In the genomic region with DNA sequence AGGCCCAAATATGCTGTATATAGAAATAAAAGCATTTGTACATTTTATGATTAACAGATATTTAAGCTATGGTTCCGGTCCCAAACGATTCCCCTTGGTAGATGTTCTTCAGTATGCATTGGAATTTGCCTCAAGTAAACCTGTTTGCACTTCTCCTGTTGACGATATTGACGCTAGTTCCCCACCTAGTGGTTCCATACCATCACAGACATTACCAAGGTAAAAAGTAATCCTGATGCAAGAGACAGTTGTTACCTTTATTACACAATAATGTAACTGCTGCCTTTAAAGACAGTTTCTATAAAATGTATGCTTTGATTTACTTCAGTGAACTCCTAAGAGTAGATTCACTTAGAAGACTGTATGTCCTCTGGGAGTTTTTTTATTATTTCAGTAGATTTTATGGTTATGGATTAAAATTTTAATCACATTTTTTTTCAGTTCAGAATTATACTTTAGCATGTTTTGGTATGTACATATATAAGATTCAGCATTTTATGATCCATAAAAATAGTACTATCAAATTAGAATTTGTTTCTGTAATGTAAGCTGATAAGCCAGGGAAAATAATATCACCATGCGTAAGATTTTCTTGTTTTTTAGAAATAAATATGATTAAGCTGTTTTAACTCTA, we compare ENCODE assay signal across 8 cellular contexts.
DNase-seq lines count a peak whose midpoint lies in the region; ATAC-seq and TF ChIP-seq lines count a peak whose summit lies in the region.

No MANE protein-coding gene starts in this region.

- peaks cover 15 to 45% (median 38%) of the 10 kb centered on the region in 4 donors for H3K4me1 Mint-ChIP-seq in naive thymus-derived CD8-positive, alpha-beta T cell

- no peaks in the 10 kb centered on the region for H4K20me1 ChIP-seq in BLaER1

- H3K27ac Mint-ChIP-seq in naive thymus-derived CD8-positive, alpha-beta T cell = peak overlapping the region in 5 of 10 donors; percentile 4 to 76 (median 11)

- H3K36me3 Mint-ChIP-seq in naive thymus-derived CD8-positive, alpha-beta T cell = peaks cover 0 to 51% (median 14%) of the 10 kb centered on the region in 3 donors

- no peaks in the 10 kb centered on the region for H3K27me3 ChIP-seq in BLaER1
- H3K27me3 ChIP-seq in SJCRH30 = no peaks in the 10 kb centered on the region; the same call in 1 of the 2 replicates

- peak overlapping the region in 4 of 10 donors; percentile 8 to 54 (median 15) for H3K4me3 Mint-ChIP-seq in naive thymus-derived CD8-positive, alpha-beta T cell

- H3K36me3 ChIP-seq in BLaER1 = peaks cover 24% of the 10 kb centered on the region
- H3K36me3 ChIP-seq in SJCRH30 = peaks cover 26% of the 10 kb centered on the region

- no peak overlapping the region for H3K9ac ChIP-seq in BLaER1

- H3K4me1 ChIP-seq in BLaER1 (peaks cover 13% of the 10 kb centered on the region), SJCRH30 (no peaks in the 10 kb centered on the region)

- no peak overlapping the region for H3K27ac ChIP-seq in BLaER1
- no peak overlapping the region for H3K27ac ChIP-seq in SJCRH30
- no peak overlapping the region for H3K27ac ChIP-seq in epithelial cell of prostate

- POLR2A ChIA-PET in naive thymus-derived CD8-positive, alpha-beta T cell (lab: Charles Lee) = no interaction called here

- peak; percentile 6 to 47 for DNase-seq in SJCRH30
- DNase-seq in epithelial cell of prostate (ENCODE audit: low read depth, low spot score) = peak; percentile 33
- DNase-seq in naive thymus-derived CD8-positive, alpha-beta T cell = peak in 9 of 10 donors; percentile 3 to 63 (median 30)

- ATAC-seq in HG03108 (IDR thresholded peaks at IDR 0.05; ENCODE audit: unreplicated experiment) (peak; percentile 80), GM21529 (IDR thresholded peaks at IDR 0.05; ENCODE audit: unreplicated experiment) (no peak), GM19324 (IDR thresholded peaks at IDR 0.05; ENCODE audit: low FRiP score, unreplicated experiment) (no peak)
- ATAC-seq in naive thymus-derived CD8-positive, alpha-beta T cell = peak; percentile 61 to 69

- H3K27me3 Mint-ChIP-seq in naive thymus-derived CD8-positive, alpha-beta T cell = no peaks in the 10 kb centered on the region

- H3K9me3 ChIP-seq in BLaER1 = no peaks in the 10 kb centered on the region
- no peaks in the 10 kb centered on the region for H3K9me3 ChIP-seq in SJCRH30 (replicated peaks)

- H3K4me3 ChIP-seq in BLaER1 (no peak overlapping the region), GM12875 (ENCODE audit: low read depth, low read length) (no peak overlapping the region), SJCRH30 (no peak overlapping the region)

- H3K4me2 ChIP-seq in BLaER1 = peak overlapping the region; percentile 57

- peak; percentile 33; the same call in 1 of the 2 replicates for TF ChIP-seq CTCF in GM12875 (IDR thresholded peaks at IDR 0.05; ENCODE audit: borderline replicate concordance, insufficient read depth, low read depth, low read length)

- H3K9me3 Mint-ChIP-seq in naive thymus-derived CD8-positive, alpha-beta T cell = no peaks in the 10 kb centered on the region

Comparison
In these comparisons a context has a peak if more than half of its experiments do, and no peak if none do; other contexts are left out.
1. ATAC-seq: peak in HG03108 (single experiment) and naive thymus-derived CD8-positive, alpha-beta T cell (2 of 2); none in GM21529 (single experiment) and GM19324 (single experiment).
2. Peak in every context shown above with its lines, with median percentiles within 50 percentile points of each other: DNase-seq.